Comparison of ENCODE assay signal across 1 cellular context in genomic region chr22:33867118-33867863, GRCh38.
TF ChIP-seq lines count a peak whose summit lies in the region.

No MANE protein-coding gene starts in this region.

TF ChIP-seq in A549, 52 proteins besides CTCF, POLR2A, EP300 and RAD21 (continued from another document):
- no peak for TF ChIP-seq MYC (IDR thresholded peaks at IDR 0.05; ENCODE audit: borderline replicate concordance, low read length)
- TF ChIP-seq BCL3 (IDR thresholded peaks at IDR 0.05), result no peak
- no peak for TF ChIP-seq TFCP2L1 (CRISPR knock-in tag; IDR thresholded peaks at IDR 0.05)
TF ChIP-seq in A549: peak in this region for 0.
